Comparison of ENCODE assay signal across 9 cellular contexts in the genomic region with DNA sequence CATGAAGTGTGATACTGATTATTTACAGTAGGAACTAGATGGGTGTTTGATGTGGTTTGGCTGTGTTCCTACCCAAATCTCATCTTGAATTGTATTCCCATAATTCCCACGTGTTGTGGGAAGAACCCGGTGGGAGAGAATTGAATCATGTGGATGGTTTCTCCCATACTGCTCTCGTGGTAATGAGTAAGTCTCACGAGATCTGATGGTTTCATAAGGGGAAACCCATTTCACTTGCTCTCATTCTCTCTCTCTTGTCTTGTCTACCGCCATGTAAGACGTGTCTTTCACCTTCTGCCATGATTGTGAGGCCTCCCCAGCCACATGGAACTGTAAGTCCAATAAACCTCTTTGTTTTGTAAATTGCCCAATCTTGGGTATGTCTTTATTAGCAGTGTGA. TPM values are rescaled to one million over a fixed set of nuclear protein-coding genes. Genes with fewer than 3 reads are reported as not detected.
DNase-seq lines count a peak whose midpoint lies in the region; TF ChIP-seq lines count a peak whose summit lies in the region.
"Not testable (repeated sequence)": the region's sequence is repeated elsewhere in the genome, so short reads cannot be mapped to it uniquely, and the experiment has no call there.
"Had no signal": no experiment of that assay in that cellular context is flagged by ENCODE, and none has a peak within 500 bp of the region (broad histone marks: within the 10 kb centered on the region; RNA-seq: fewer than 3 reads in every experiment).

No MANE protein-coding gene starts in this region.

- peaks cover 22% of the 10 kb centered on the region for H3K4me1 Mint-ChIP-seq in MCF 10A (ENCODE audit: insufficient read depth, unreplicated experiment)

- not testable (repeated sequence) for H3K27ac Mint-ChIP-seq in MCF 10A (ENCODE audit: low read depth, unreplicated experiment)

- peak; percentile 71 for DNase-seq in A172 (ENCODE audit: low spot score)
- DNase-seq in HCEC 1CT = peak; percentile 74
- peak; percentile 37 for DNase-seq in NCI-H2029 (lab: John Stamatoyannopoulos, UW)
- peak; percentile 85 for DNase-seq in SW480 (ENCODE audit: low spot score)
- DNase-seq in MCF 10A (ENCODE audit: unreplicated experiment) = peak; percentile 52
- DNase-seq in fibroblast of lung (ENCODE audit: low read depth in 2 of 2) = peak; percentile 82 to 94
- peak; percentile 20 for DNase-seq in glomerular visceral epithelial cell (ENCODE audit: extremely low spot score)
- not testable (repeated sequence) for DNase-seq in prostate gland (ENCODE audit: low spot score)

- not testable (repeated sequence) for H3K9ac ChIP-seq in fibroblast of lung (ENCODE audit: insufficient read depth, low read length)

- not testable (repeated sequence) for H3K9me3 Mint-ChIP-seq in MCF 10A (ENCODE audit: unreplicated experiment)

- intact Hi-C loops in MCF 10A (cut with micrococcal nuclease); prostate gland (cut with DNase I): not testable (repeated sequence)

- TF ChIP-seq CTCF in MCF 10A (IDR thresholded peaks at IDR 0.05; ENCODE audit: unreplicated experiment); fibroblast of lung (conservative IDR thresholded peaks at IDR 0.05 in 1 of 2, IDR thresholded peaks at IDR 0.05 in 1 of 2; ENCODE audit: low read depth in 1 of 2, low read length in 2 of 2); prostate gland (IDR thresholded peaks at IDR 0.05): not testable (repeated sequence)

- not testable (repeated sequence) for H3K9me3 ChIP-seq in fibroblast of lung (ENCODE audit: control insufficient read depth, insufficient read depth, low read depth, low read length); prostate gland

- H3K36me3 ChIP-seq in fibroblast of lung (ENCODE audit: control insufficient read depth, insufficient read depth, low read length); prostate gland: not testable (repeated sequence)

- not testable (repeated sequence) for H3K4me2 ChIP-seq in fibroblast of lung (ENCODE audit: extremely low read depth, insufficient read depth, low read length)

- not testable (repeated sequence) for H4K20me1 ChIP-seq in fibroblast of lung (ENCODE audit: control insufficient read depth, extremely low read depth, insufficient read depth, low read length)

- BruUV-seq in MCF 10A (replicated peaks; lab: Mats Ljungman, UMichigan) = not testable (repeated sequence)

- H3K79me2 ChIP-seq in fibroblast of lung (ENCODE audit: control insufficient read depth, insufficient read depth, low read length) = not testable (repeated sequence)

- H3K27me3 ChIP-seq in fibroblast of lung (ENCODE audit: control insufficient read depth, insufficient read depth, low read length); prostate gland (replicated peaks; ENCODE audit: insufficient read depth): not testable (repeated sequence)

- peaks cover 13% of the 10 kb centered on the region for H3K4me1 ChIP-seq in fibroblast of lung (ENCODE audit: control insufficient read depth, extremely low read depth, insufficient read depth, low read length)
- not testable (repeated sequence) for H3K4me1 ChIP-seq in prostate gland (replicated peaks)

- H3K4me3 Mint-ChIP-seq in MCF 10A (ENCODE audit: unreplicated experiment) = not testable (repeated sequence)

- H3K27ac ChIP-seq in fibroblast of lung (ENCODE audit: insufficient read depth, low read length) = not testable (repeated sequence)
- peak overlapping the region; percentile 63 to 98 for H3K27ac ChIP-seq in prostate gland

- not testable (repeated sequence) for TF ChIP-seq POLR2A in prostate gland (IDR thresholded peaks at IDR 0.05)

- not testable (repeated sequence) for H3K27me3 Mint-ChIP-seq in MCF 10A (ENCODE audit: insufficient read depth, unreplicated experiment)

- CTCF ChIA-PET in MCF 10A (lab: Yijun Ruan, JAX) = not testable (repeated sequence)

- H3K4me3 ChIP-seq in fibroblast of lung (replicated peaks in 1 of 4; ENCODE audit: control extremely low read depth in 1 of 4, insufficient read depth in 1 of 4, low read depth in 3 of 4, low read length in 4 of 4) = peak overlapping the region in 2 of 4 experiments; percentile 26 to 27
- H3K4me3 ChIP-seq in prostate gland = not testable (repeated sequence)

- POLR2A ChIA-PET in MCF 10A (lab: Yijun Ruan, JAX) = interaction anchor here (0.6 kb wide), 1 partner anchor 129 kb away, joined by 3 read pairs; no protein-coding TSS in a partner anchor

- H2AFZ ChIP-seq in fibroblast of lung (ENCODE audit: low read length) = not testable (repeated sequence)

- 48% methylated on average over 6 of the region's 6 CpGs for WGBS in prostate gland

- H3K36me3 Mint-ChIP-seq in MCF 10A (ENCODE audit: insufficient read depth, unreplicated experiment) = not testable (repeated sequence)

RNA-seq across cellular contexts. Expression of a gene that starts 33.9 kb away (rescaled TPM):
- 0.12 and 0.26 TPM in 2 replicates for total RNA-seq in A172 (2014; rRNA removed; shearing (Covaris generic))
- total RNA-seq in MCF 10A (2022) (25.2 and 57.7 TPM in 2 replicates), fibroblast of lung (9.2 and 25.9 TPM in 2 replicates), prostate gland (100 to 1,000 TPM; 114 to 199 TPM)
- polyA plus RNA-seq in fibroblast of lung = 2.5 and 7.1 TPM in 2 replicates
- polyA plus RNA-seq in fibroblast of lung (2012) = 3.5 and 8.8 TPM in 2 replicates
- 6.0 and 22.8 TPM in 2 replicates for polyA minus RNA-seq in fibroblast of lung (ENCODE audit: low replicate concordance)
- total RNA-seq: CD8-positive, alpha-beta memory T cell had no signal
- polyA plus RNA-seq: CD8-positive, alpha-beta memory T cell had no signal
